In the genomic region with DNA sequence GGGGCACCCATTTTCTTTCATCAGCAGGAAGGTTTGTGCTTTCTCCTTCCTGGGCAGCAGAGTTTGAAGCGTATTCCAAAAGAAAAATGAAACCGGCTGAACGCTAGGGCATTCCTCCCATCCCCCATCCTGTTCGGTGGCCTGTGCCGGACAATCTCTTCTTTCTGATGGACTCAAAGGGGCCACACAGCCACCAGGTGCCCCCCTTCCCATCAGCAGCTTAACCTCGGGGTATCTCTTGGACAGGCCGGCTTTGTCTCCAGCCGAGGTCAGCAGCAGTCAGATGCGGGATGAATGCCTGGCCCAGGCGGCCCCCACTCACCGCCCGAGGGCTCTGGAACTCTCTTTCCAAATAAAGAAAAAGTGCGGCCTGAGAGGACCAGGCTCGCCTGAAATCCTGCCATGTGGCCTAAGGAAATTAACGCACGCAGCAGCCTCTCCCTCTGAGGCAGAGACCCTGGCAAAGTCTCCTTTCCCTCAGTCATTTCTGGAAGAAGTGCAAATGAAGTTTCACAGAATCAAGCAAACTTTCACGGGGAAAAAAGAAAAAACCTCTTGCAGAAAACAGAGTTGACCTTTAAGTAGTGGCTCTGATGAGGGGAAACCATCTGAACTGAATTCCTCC, we compare ENCODE assay signal across 8 cellular contexts.
A peak's percentile ranks its signal among the peaks of the same experiment; 100 is the strongest.
DNase-seq lines count a peak whose midpoint lies in the region; ATAC-seq, FAIRE-seq and TF ChIP-seq lines count a peak whose summit lies in the region.

No MANE protein-coding gene starts in this region.

- no peak for FAIRE-seq in kidney (lab: Jason Lieb, UNC)

- H3K4me3 ChIP-seq in HUES6 (ENCODE audit: low read depth, low read length) (no peak overlapping the region; the same call in 1 of the 2 replicates), kidney (ENCODE audit: low read length in 2 of 2) (peak overlapping the region; percentile 0 to 53)

- no peak for ATAC-seq in stimulated activated naive CD8-positive, alpha-beta T cell treated with anti-CD3 and anti-CD28 coated beads, Interleukin-15, Interleukin-2, amounts not matched to agents 100 U/mL and 50 U/mL, for 24 hours
- no peak for ATAC-seq in HG03571 (IDR thresholded peaks at IDR 0.05; ENCODE audit: unreplicated experiment)

- H3K36me3 ChIP-seq in HUES6 (ENCODE audit: control insufficient read depth, insufficient read depth, low read length) (0 out of 2 replicates have a peak, but pooled peaks cover 3% of the 10 kb centered on the region), kidney (ENCODE audit: control insufficient read depth in 1 of 2, insufficient read depth in 2 of 2, low read length in 2 of 2) (no peaks in the 10 kb centered on the region)

- H3K9me3 ChIP-seq in HUES6 (ENCODE audit: control insufficient read depth, insufficient read depth, low read depth, low read length) (no peaks in the 10 kb centered on the region), kidney (ENCODE audit: control insufficient read depth in 1 of 2, low read length in 2 of 2) (no peaks in the 10 kb centered on the region)

- intact Hi-C loops in kidney (cut with DNase I): no loop called here

- H3K27ac ChIP-seq in HUES6 (ENCODE audit: low read depth, low read length) (peak overlapping the region; percentile 95), kidney (ENCODE audit: low read depth in 2 of 2, low read length in 2 of 2) (peak overlapping the region; percentile 86 to 95)

- peak; percentile 7 for DNase-seq in AG08395 (ENCODE audit: low spot score)
- DNase-seq in astrocyte of the hippocampus (ENCODE audit: low read depth, low spot score): peak; percentile 65
- DNase-seq in kidney: peak; percentile 76
- peak; percentile 21 for DNase-seq in stimulated activated naive CD8-positive, alpha-beta T cell treated with anti-CD3 and anti-CD28 coated beads, Interleukin-15, Interleukin-2, amounts not matched to agents 100 U/mL and 50 U/mL, for 24 hours
- no peak for DNase-seq in EL
- no peak for DNase-seq in cortex of kidney (lab: John Stamatoyannopoulos, UW)

- no peaks in the 10 kb centered on the region for H3K27me3 ChIP-seq in HUES6 (ENCODE audit: control insufficient read depth, insufficient read depth, low read length)

- no peak for TF ChIP-seq CTCF in kidney (IDR thresholded peaks at IDR 0.05; ENCODE audit: borderline replicate concordance, extremely low read depth, insufficient read depth)

- H3K9ac ChIP-seq in HUES6 (ENCODE audit: low read length) (peak overlapping the region; percentile 78), kidney (ENCODE audit: low read length in 2 of 2) (peak overlapping the region; percentile 1 to 82)

- H3K4me1 ChIP-seq in HUES6 (ENCODE audit: control insufficient read depth, insufficient read depth, low read length): peaks cover 27% of the 10 kb centered on the region
- peaks cover 3 to 26% of the 10 kb centered on the region in 2 donors for H3K4me1 ChIP-seq in kidney (ENCODE audit: control insufficient read depth in 1 of 2, insufficient read depth in 1 of 2, low read depth in 1 of 2, low read length in 2 of 2)

Comparison
In these comparisons a context has a peak if more than half of its experiments do, and no peak if none do; other contexts are left out.
1. DNase-seq: peak in AG08395 (single experiment), astrocyte of the hippocampus (single experiment), kidney (single experiment) and stimulated activated naive CD8-positive, alpha-beta T cell treated with anti-CD3 and anti-CD28 coated beads, Interleukin-15, Interleukin-2, amounts not matched to agents 100 U/mL and 50 U/mL, for 24 hours (single experiment); none in EL (single experiment) and cortex of kidney (single experiment).